In genomic region chr11:34621876-34622275, GRCh38 we compare ENCODE assay signal across 16 cellular contexts. TPM values are rescaled to one million over a fixed set of nuclear protein-coding genes. Genes with fewer than 3 reads are reported as not detected.
A peak's percentile ranks its signal among the peaks of the same experiment; 100 is the strongest.
DNase-seq lines count a peak whose midpoint lies in the region; ATAC-seq and TF ChIP-seq lines count a peak whose summit lies in the region.
"Had no signal": no experiment of that assay in that cellular context is flagged by ENCODE, and none has a peak within 500 bp of the region (broad histone marks: within the 10 kb centered on the region; RNA-seq: fewer than 3 reads in every experiment).

No MANE protein-coding gene starts in this region.

- no peaks in the 10 kb centered on the region for H3K9me3 Mint-ChIP-seq in activated naive CD4-positive, alpha-beta T cell treated with anti-CD3 and anti-CD28 coated beads, Interleukin-2, amount 10 ng/mL, durations not matched to agents 7 days and 5 days
- no peaks in the 10 kb centered on the region for H3K9me3 Mint-ChIP-seq in natural killer cell treated with Interleukin-12 subunit alpha and Interleukin-12 subunit beta and Interleukin-15 and Interleukin-18, amount 100 ng/mL, for 72 hours

- no peak for ATAC-seq in lung (ENCODE audit: insufficient read depth, low FRiP score)
- ATAC-seq in natural killer cell treated with Interleukin-12 subunit alpha and Interleukin-12 subunit beta and Interleukin-15 and Interleukin-18, amount 100 ng/mL, for 72 hours = no peak
- ATAC-seq: activated CD8-positive, alpha-beta T cell treated with anti-CD3 and anti-CD28 coated beads, Interleukin-2, amount 10 ng/mL, durations not matched to agents 7 days and 5 days; heart right ventricle had no signal

- no peak for TF ChIP-seq EP300 in suprapubic skin (IDR thresholded peaks at IDR 0.05)

- CTCF ChIA-PET in activated naive CD4-positive, alpha-beta T cell treated with anti-CD3 and anti-CD28 coated beads, Interleukin-2, amount 10 ng/mL, durations not matched to agents 7 days and 5 days (lab: Charles Lee) = interaction anchor here (0.6 kb wide), 1 partner anchor 321 kb away, joined by 3 read pairs; no protein-coding TSS in a partner anchor

- no peak overlapping the region for H3K4me3 Mint-ChIP-seq in activated naive CD4-positive, alpha-beta T cell treated with anti-CD3 and anti-CD28 coated beads, Interleukin-2, amount 10 ng/mL, durations not matched to agents 7 days and 5 days
- H3K4me3 Mint-ChIP-seq in natural killer cell treated with Interleukin-12 subunit alpha and Interleukin-12 subunit beta and Interleukin-15 and Interleukin-18, amount 100 ng/mL, for 72 hours = no peak overlapping the region
- H3K4me3 Mint-ChIP-seq: activated CD8-positive, alpha-beta T cell treated with anti-CD3 and anti-CD28 coated beads, Interleukin-2, amount 10 ng/mL, durations not matched to agents 7 days and 5 days had no signal

- H3K36me3 ChIP-seq in colonic mucosa (no peaks in the 10 kb centered on the region), lung (ENCODE audit: control insufficient read depth in 2 of 2, insufficient read depth in 2 of 2, low read length in 2 of 2) (no peaks in the 10 kb centered on the region), suprapubic skin (no peaks in the 10 kb centered on the region), right atrium auricular region (no peaks in the 10 kb centered on the region)
- H3K36me3 ChIP-seq: BLaER1, heart right ventricle, ovary, SJCRH30 had no signal

- no peaks in the 10 kb centered on the region for H3K36me3 Mint-ChIP-seq in activated naive CD4-positive, alpha-beta T cell treated with anti-CD3 and anti-CD28 coated beads, Interleukin-2, amount 10 ng/mL, durations not matched to agents 7 days and 5 days
- peaks cover 3% of the 10 kb centered on the region for H3K36me3 Mint-ChIP-seq in natural killer cell treated with Interleukin-12 subunit alpha and Interleukin-12 subunit beta and Interleukin-15 and Interleukin-18, amount 100 ng/mL, for 72 hours

- no peaks in the 10 kb centered on the region for H3K27me3 ChIP-seq in colonic mucosa
- H3K27me3 ChIP-seq in lung (ENCODE audit: control insufficient read depth, insufficient read depth) = no peaks in the 10 kb centered on the region
- H3K27me3 ChIP-seq in suprapubic skin = no peaks in the 10 kb centered on the region
- no peaks in the 10 kb centered on the region for H3K27me3 ChIP-seq in right atrium auricular region
- H3K27me3 ChIP-seq: BLaER1, ovary, SJCRH30 had no signal

- H3K9me3 ChIP-seq in colonic mucosa (no peaks in the 10 kb centered on the region), lung (ENCODE audit: control insufficient read depth in 2 of 2, insufficient read depth in 1 of 2, low read length in 1 of 2) (no peaks in the 10 kb centered on the region), suprapubic skin (no peaks in the 10 kb centered on the region), right atrium auricular region (no peaks in the 10 kb centered on the region)
- H3K9me3 ChIP-seq: BLaER1, heart right ventricle, ovary, SJCRH30 had no signal

- no peaks in the 10 kb centered on the region for H3K4me1 ChIP-seq in colonic mucosa
- H3K4me1 ChIP-seq in lung (ENCODE audit: control insufficient read depth in 2 of 2, insufficient read depth in 2 of 2, low read length in 2 of 2) = no peaks in the 10 kb centered on the region
- peaks cover 24% of the 10 kb centered on the region for H3K4me1 ChIP-seq in suprapubic skin
- H3K4me1 ChIP-seq in right atrium auricular region = peaks cover 0 to 14% of the 10 kb centered on the region in 2 donors
- H3K4me1 ChIP-seq: BLaER1, SJCRH30 had no signal

- no peaks in the 10 kb centered on the region for H3K4me1 Mint-ChIP-seq in activated naive CD4-positive, alpha-beta T cell treated with anti-CD3 and anti-CD28 coated beads, Interleukin-2, amount 10 ng/mL, durations not matched to agents 7 days and 5 days
- peaks cover 18% of the 10 kb centered on the region in 2 donors for H3K4me1 Mint-ChIP-seq in natural killer cell treated with Interleukin-12 subunit alpha and Interleukin-12 subunit beta and Interleukin-15 and Interleukin-18, amount 100 ng/mL, for 72 hours (ENCODE audit: low read depth in 2 of 2)

- no peak overlapping the region for H3K27ac Mint-ChIP-seq in activated naive CD4-positive, alpha-beta T cell treated with anti-CD3 and anti-CD28 coated beads, Interleukin-2, amount 10 ng/mL, durations not matched to agents 7 days and 5 days
- no peak overlapping the region for H3K27ac Mint-ChIP-seq in natural killer cell treated with Interleukin-12 subunit alpha and Interleukin-12 subunit beta and Interleukin-15 and Interleukin-18, amount 100 ng/mL, for 72 hours
- H3K27ac Mint-ChIP-seq: activated CD8-positive, alpha-beta T cell treated with anti-CD3 and anti-CD28 coated beads, Interleukin-2, amount 10 ng/mL, durations not matched to agents 7 days and 5 days had no signal

- intact Hi-C loops in colonic mucosa (cut with DNase I) = no loop called here

- 62 to 94% methylated on average over 2 of the region's 2 CpGs for WGBS in lung, 2 donors
- 91% methylated on average over 2 of the region's 2 CpGs for WGBS in suprapubic skin

- H3K4me3 ChIP-seq in colonic mucosa (peak overlapping the region; percentile 43), lung (peak overlapping the region; percentile 39), suprapubic skin (peak overlapping the region; percentile 37), right atrium auricular region (no peak overlapping the region)
- H3K4me3 ChIP-seq: BLaER1, heart right ventricle, ovary, SJCRH30 had no signal

- peak overlapping the region; percentile 56 to 93 for H3K9ac ChIP-seq in colonic mucosa (ENCODE audit: low read depth in 2 of 2, low read length in 2 of 2)
- H3K9ac ChIP-seq: BLaER1, KMS-11 had no signal

- no peak for TF ChIP-seq POLR2A in suprapubic skin (IDR thresholded peaks at IDR 0.05)

- TF ChIP-seq CTCF in colonic mucosa (IDR thresholded peaks at IDR 0.05) = no peak
- TF ChIP-seq CTCF in lung (IDR thresholded peaks at IDR 0.05; ENCODE audit: control extremely low read depth, extremely low read depth) = no peak
- TF ChIP-seq CTCF in suprapubic skin (IDR thresholded peaks at IDR 0.05) = no peak
- no peak for TF ChIP-seq CTCF in right atrium auricular region (IDR thresholded peaks at IDR 0.05)

- peak; percentile 72 for DNase-seq in HT-29 (ENCODE audit: low spot score)
- DNase-seq in colonic mucosa = no peak
- DNase-seq in lung (ENCODE audit: low spot score) = no peak
- no peak for DNase-seq in suprapubic skin (ENCODE audit: low spot score in 2 of 2)
- no peak for DNase-seq in activated naive CD4-positive, alpha-beta T cell treated with anti-CD3 and anti-CD28 coated beads, Interleukin-2, amount 10 ng/mL, durations not matched to agents 7 days and 5 days
- no peak for DNase-seq in right atrium auricular region (ENCODE audit: low spot score)
- DNase-seq in NCI-H510A (lab: John Stamatoyannopoulos, UW) = no peak
- DNase-seq in natural killer cell treated with Interleukin-12 subunit alpha and Interleukin-12 subunit beta and Interleukin-15 and Interleukin-18, amount 100 ng/mL, for 72 hours (ENCODE audit: low spot score) = no peak
- DNase-seq: activated CD8-positive, alpha-beta T cell treated with anti-CD3 and anti-CD28 coated beads, Interleukin-2, amount 10 ng/mL, durations not matched to agents 7 days and 5 days; heart right ventricle; NCI-H187; ovary; SJCRH30; stimulated activated CD4-positive, alpha-beta T cell treated with anti-CD3 and anti-CD28 coated beads, Interleukin-2, amount 100 ng/mL, for 48 hours had no signal

- peak overlapping the region; percentile 71 for H3K27ac ChIP-seq in colonic mucosa
- H3K27ac ChIP-seq in lung (ENCODE audit: low read depth in 1 of 2, low read length in 1 of 2) = peak overlapping the region in 1 of 2 donors; percentile 56
- peak overlapping the region; percentile 87 for H3K27ac ChIP-seq in suprapubic skin
- no peak overlapping the region for H3K27ac ChIP-seq in right atrium auricular region
- H3K27ac ChIP-seq: BLaER1, heart right ventricle, KMS-11, ovary, SJCRH30 had no signal

- peaks cover 37% of the 10 kb centered on the region for H3K27me3 Mint-ChIP-seq in activated naive CD4-positive, alpha-beta T cell treated with anti-CD3 and anti-CD28 coated beads, Interleukin-2, amount 10 ng/mL, durations not matched to agents 7 days and 5 days
- peaks cover 51 to 66% of the 10 kb centered on the region in 2 donors for H3K27me3 Mint-ChIP-seq in natural killer cell treated with Interleukin-12 subunit alpha and Interleukin-12 subunit beta and Interleukin-15 and Interleukin-18, amount 100 ng/mL, for 72 hours

RNA-seq across cellular contexts. Expression of gene EHF, which starts 1.0 kb away (rescaled TPM):
- total RNA-seq in HT-29 (2014; rRNA removed; shearing (Covaris generic)) = 258 and 320 TPM in 2 replicates
- total RNA-seq in colonic mucosa = 100 to 1,000 TPM; 289 to 316 TPM
- 100 to 1,000 TPM in 1 of 2 donors, 10 to 100 TPM in 1; 82.5 to 144 TPM for total RNA-seq in lung
- 10 to 100 TPM in 1 of 2 donors, 1 to 10 TPM in 1; 8.9 to 43.4 TPM for polyA plus RNA-seq in lung
- 100 to 1,000 TPM in 3 of 4 donors, 10 to 100 TPM in 1; 99.2 to 138 (median 118) TPM for total RNA-seq in suprapubic skin
- total RNA-seq in right atrium auricular region = under 1 TPM in 1 of 2 donors, not detected in 1; 0.78 TPM
- total RNA-seq in natural killer cell treated with Interleukin-12 subunit alpha and Interleukin-12 subunit beta and Interleukin-15 and Interleukin-18, amount 100 ng/mL, for 72 hours = under 1 TPM in 1 of 2 donors, not detected in 1; 0.50 TPM
- total RNA-seq: activated CD8-positive, alpha-beta T cell treated with anti-CD3 and anti-CD28 coated beads, Interleukin-2, amount 10 ng/mL, durations not matched to agents 7 days and 5 days; SJCRH30 had no signal

Comparison
In these comparisons a context has a peak if more than half of its experiments do, and no peak if none do; other contexts are left out.
1. H3K27ac ChIP-seq: peak in colonic mucosa (single experiment) and suprapubic skin (single experiment); none in right atrium auricular region (0 of 2).
2. H3K4me3 ChIP-seq: peak in colonic mucosa (single experiment), lung (single experiment) and suprapubic skin (single experiment); none in right atrium auricular region (0 of 2).
3. RNA of gene EHF, which starts 1.0 kb away (total RNA-seq): 258 to 320 TPM in HT-29, 289 to 316 TPM in colonic mucosa, 82.5 to 144 TPM in lung and 99.2 to 138 TPM in suprapubic skin; 0.78 TPM in right atrium auricular region and 0.50 TPM in natural killer cell treated with Interleukin-12 subunit alpha and Interleukin-12 subunit beta and Interleukin-15 and Interleukin-18, amount 100 ng/mL, for 72 hours; every median in the first group is over 10 times any median in the second.